29 cellular contexts compared by ENCODE assay signal in the genomic region with DNA sequence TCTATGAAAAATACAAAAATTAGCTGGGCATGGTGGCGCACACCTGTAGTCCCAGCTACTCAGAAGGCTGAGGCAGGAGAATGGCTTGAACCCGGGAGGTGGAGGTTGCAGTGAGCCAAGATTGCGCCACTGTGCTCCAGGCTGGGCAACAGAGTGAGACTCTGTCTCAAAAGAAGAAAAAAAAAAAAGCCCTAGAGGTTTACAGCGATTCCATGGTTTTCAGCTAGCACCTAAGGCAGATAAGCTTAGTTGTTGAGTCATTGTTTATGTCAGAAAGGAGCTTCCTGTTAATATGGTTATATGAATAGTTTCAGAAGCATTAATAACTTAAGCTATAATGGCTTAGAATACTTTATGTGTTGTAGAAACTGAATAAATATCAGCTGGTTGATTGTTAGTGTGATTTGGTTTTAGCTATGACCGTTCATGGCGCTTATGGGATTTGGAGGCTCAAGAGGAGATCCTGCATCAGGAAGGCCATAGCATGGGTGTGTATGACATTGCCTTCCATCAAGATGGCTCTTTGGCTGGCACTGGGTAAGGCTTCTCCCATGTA. TPM values are rescaled to one million over a fixed set of nuclear protein-coding genes. Genes with fewer than 3 reads are reported as not detected.
A peak's percentile ranks its signal among the peaks of the same experiment; 100 is the strongest.
DNase-seq lines count a peak whose midpoint lies in the region; ATAC-seq, FAIRE-seq and TF ChIP-seq lines count a peak whose summit lies in the region.
"Had no signal": no experiment of that assay in that cellular context is flagged by ENCODE, and none has a peak within 500 bp of the region (broad histone marks: within the 10 kb centered on the region; RNA-seq: fewer than 3 reads in every experiment).

No MANE protein-coding gene starts in this region.

- H3K36me3 ChIP-seq in endothelial cell of umbilical vein (ENCODE audit: control insufficient read depth in 2 of 2, extremely low read depth in 1 of 2, insufficient read depth in 2 of 2, low read length in 2 of 2) = peaks cover 26 to 29% of the 10 kb centered on the region in 2 experiments
- H3K36me3 ChIP-seq in GM23338 (ENCODE audit: insufficient read depth) = peaks cover 72% of the 10 kb centered on the region

- no peaks in the 10 kb centered on the region for H3K9me3 ChIP-seq in endothelial cell of umbilical vein (replicated peaks; ENCODE audit: control insufficient read depth, insufficient read depth, low read length)
- H3K9me3 ChIP-seq: SJSA1 had no signal

- H3K9me1 ChIP-seq in endothelial cell of umbilical vein (replicated peaks; ENCODE audit: control insufficient read depth, extremely low read depth, insufficient read depth, low read length) = no peaks in the 10 kb centered on the region

- CTCF ChIA-PET in endothelial cell of umbilical vein (lab: Charles Lee) = interaction anchor here (1.1 to 1.2 kb wide), 2 partner anchors 116 to 368 kb away, joined by 3 read pairs; no protein-coding TSS in a partner anchor

- POLR2A ChIA-PET in endothelial cell of umbilical vein (lab: Charles Lee) = interaction anchor here (0.7 kb wide), 1 partner anchor 74 kb away, joined by 4 read pairs; no protein-coding TSS in a partner anchor

- peaks cover 18 to 22% of the 10 kb centered on the region in 2 donors for H3K36me3 Mint-ChIP-seq in activated naive CD4-positive, alpha-beta T cell treated with anti-CD3 and anti-CD28 coated beads, Interleukin-2, amount 50 U/mL, for 72 hours
- peaks cover 73% of the 10 kb centered on the region for H3K36me3 Mint-ChIP-seq in GM23338 (ENCODE audit: low read depth)

- H3K27ac ChIP-seq in endothelial cell of umbilical vein (ENCODE audit: insufficient read depth, low read depth, low read length) (no peak overlapping the region), GM23338 (ENCODE audit: low read depth) (no peak overlapping the region)
- H3K27ac ChIP-seq: C4-2B, KMS-11, SJSA1 had no signal

- dilution Hi-C loops in endothelial cell of umbilical vein (cut with MboI; ENCODE audit: extremely low pct_ligation_motif_present, low sequenced_read_pairs) = no loop called here

- no peak overlapping the region for H3K4me3 Mint-ChIP-seq in GM23338
- H3K4me3 Mint-ChIP-seq: B cell; CD8-positive, alpha-beta memory T cell had no signal

- peak overlapping the region; percentile 26 to 36 for H3K27ac Mint-ChIP-seq in activated naive CD4-positive, alpha-beta T cell treated with anti-CD3 and anti-CD28 coated beads, Interleukin-2, amount 50 U/mL, for 72 hours
- H3K27ac Mint-ChIP-seq in GM23338 = no peak overlapping the region
- H3K27ac Mint-ChIP-seq: B cell had no signal

- H3K9ac ChIP-seq in endothelial cell of umbilical vein (replicated peaks; ENCODE audit: extremely low read depth, insufficient read depth, low read length) = no peak overlapping the region
- H3K9ac ChIP-seq: KMS-11 had no signal

- H3K79me2 ChIP-seq in endothelial cell of umbilical vein (ENCODE audit: control insufficient read depth, insufficient read depth, low read length) = no peaks in the 10 kb centered on the region
- no peaks in the 10 kb centered on the region for H3K79me2 ChIP-seq in GM23338 (replicated peaks; ENCODE audit: insufficient read depth)

- no peak for ATAC-seq in activated naive CD4-positive, alpha-beta T cell treated with anti-CD3 and anti-CD28 coated beads, Interleukin-2, amount 50 U/mL, for 72 hours
- ATAC-seq in GM23338 = no peak

- intact Hi-C loops in endothelial cell of umbilical vein (cut with micrococcal nuclease) = no loop called here

- H3K4me1 ChIP-seq in endothelial cell of umbilical vein (ENCODE audit: control insufficient read depth, extremely low read depth, insufficient read depth, low read length) (no peaks in the 10 kb centered on the region), GM23338 (ENCODE audit: insufficient read depth) (no peaks in the 10 kb centered on the region)
- H3K4me1 ChIP-seq: SJSA1 had no signal

- no peak for TF ChIP-seq POLR2A in endothelial cell of umbilical vein (IDR thresholded peaks at IDR 0.05; ENCODE audit: low read depth, low read length)

- H3K27me3 ChIP-seq in endothelial cell of umbilical vein (ENCODE audit: control insufficient read depth in 2 of 2, insufficient read depth in 2 of 2, low read length in 2 of 2) (no peaks in the 10 kb centered on the region), GM23338 (ENCODE audit: insufficient read depth) (no peaks in the 10 kb centered on the region)
- H3K27me3 ChIP-seq: SJSA1 had no signal

- FAIRE-seq in endothelial cell of umbilical vein (lab: Jason Lieb, UNC) = no peak
- FAIRE-seq in GM19239 (lab: Jason Lieb, UNC) = no peak
- FAIRE-seq: GM12891, HTR-8/SVneo had no signal

- no peaks in the 10 kb centered on the region for H3K27me3 Mint-ChIP-seq in GM23338 (ENCODE audit: insufficient read depth, low read depth, poor library complexity)
- H3K27me3 Mint-ChIP-seq: B cell; CD8-positive, alpha-beta memory T cell had no signal

- H4K20me1 ChIP-seq in endothelial cell of umbilical vein (replicated peaks; ENCODE audit: control insufficient read depth, extremely low read depth, insufficient read depth, low read length) (no peaks in the 10 kb centered on the region), GM23338 (replicated peaks; ENCODE audit: insufficient read depth) (0 out of 2 replicates have a peak, but pooled peaks cover 4% of the 10 kb centered on the region)

- TF ChIP-seq CTCF in endothelial cell of umbilical vein (IDR thresholded peaks at IDR 0.05; ENCODE audit: extremely low read depth in 1 of 2, insufficient read depth in 1 of 2, low read depth in 1 of 2, low read length in 2 of 2) (no peak), GM23338 (conservative IDR thresholded peaks at IDR 0.05; ENCODE audit: low read depth in 2 of 2) (no peak)

- no peaks in the 10 kb centered on the region for H3K4me1 Mint-ChIP-seq in GM23338
- H3K4me1 Mint-ChIP-seq: B cell; CD8-positive, alpha-beta memory T cell had no signal

- BruUV-seq in endothelial cell of umbilical vein (replicated peaks; lab: Mats Ljungman, UMichigan) = no TSS peak

- DNase-seq in activated naive CD4-positive, alpha-beta T cell treated with anti-CD3 and anti-CD28 coated beads, Interleukin-2, amount 50 U/mL, for 72 hours (ENCODE audit: low spot score in 2 of 2) = no peak
- no peak for DNase-seq in activated naive CD4-positive, alpha-beta T cell (lab: John Stamatoyannopoulos, UW)
- DNase-seq in HCEC 1CT (peak; percentile 5), M059J (ENCODE audit: low read depth) (peak; percentile 22), endothelial cell of umbilical vein (ENCODE audit: low read depth, low spot score) (no peak), HUDEP-2 (lab: John Stamatoyannopoulos, UW; ENCODE audit: unreplicated experiment in 76 of 76) (no peak), GM19239 (ENCODE audit: insufficient read length, low spot score) (no peak), GM23338 (ENCODE audit: low spot score) (no peak)
- DNase-seq: CD8-positive, alpha-beta memory T cell; DMS 273 treated with DMSO at 0.1 percent for 48 hours; DMS79; EL; GF-D8; NCI-H1092; NCI-H1417 treated with DMSO at 0.1 percent for 48 hours; NCI-H1694 treated with DMSO at 0.1 percent for 48 hours; NCI-H2081; NCI-H2171; NCI-H226; NCI-H510A; NCI-H69; Right ventricle myocardium superior; RPMI8226 had no signal

- H3K9me2 ChIP-seq in GM23338 (ENCODE audit: insufficient read depth) = no peaks in the 10 kb centered on the region

- H3K4me2 ChIP-seq in endothelial cell of umbilical vein (ENCODE audit: insufficient read depth, low read length) (no peak overlapping the region), GM23338 (no peak overlapping the region)
- H3K4me2 ChIP-seq: KMS-11 had no signal

- H3K4me3 ChIP-seq in endothelial cell of umbilical vein (replicated peaks in 1 of 3; ENCODE audit: insufficient read depth in 1 of 3, low read depth in 1 of 3, low read length in 3 of 3) (no peak overlapping the region), GM23338 (no peak overlapping the region)
- H3K4me3 ChIP-seq: SJSA1 had no signal

- H2AFZ ChIP-seq in endothelial cell of umbilical vein (ENCODE audit: low read depth, low read length) (no peak overlapping the region), GM23338 (no peak overlapping the region)

- no peaks in the 10 kb centered on the region for H3K9me3 Mint-ChIP-seq in activated naive CD4-positive, alpha-beta T cell treated with anti-CD3 and anti-CD28 coated beads, Interleukin-2, amount 50 U/mL, for 72 hours
- no peaks in the 10 kb centered on the region for H3K9me3 Mint-ChIP-seq in GM23338
- H3K9me3 Mint-ChIP-seq: CD8-positive, alpha-beta memory T cell had no signal

- H3F3A ChIP-seq in GM23338 (replicated peaks; ENCODE audit: low read depth) = no peaks in the 10 kb centered on the region

RNA-seq across cellular contexts. Expression of gene RNF183, which starts 13.0 kb away (rescaled TPM):
- under 1 TPM in 1 of 2 donors, not detected in 1; 0.29 TPM for total RNA-seq in activated naive CD4-positive, alpha-beta T cell treated with anti-CD3 and anti-CD28 coated beads, Interleukin-2, amount 50 U/mL, for 72 hours
- total RNA-seq in M059J (2014; rRNA removed; shearing (Covaris generic)) = not detected in 2 replicates
- total RNA-seq in endothelial cell of umbilical vein = not detected in 2 replicates
- polyA plus RNA-seq in endothelial cell of umbilical vein (not detected in 2 replicates), GM23338 (2016; fragmentation: Nextera tagmentation; extraction: Ambion mirVana) (0.24 and 0.42 TPM in 2 replicates)
- polyA plus RNA-seq in endothelial cell of umbilical vein (2011; cell fraction: cytosol; rRNA removed) = not detected in 2 replicates
- polyA plus RNA-seq in endothelial cell of umbilical vein (2011; cell fraction: nucleus; rRNA removed) = 0.29 and 0.37 TPM in 2 replicates
- polyA plus RNA-seq in endothelial cell of umbilical vein (2012) = not detected in 2 replicates
- 0.11 TPM in 1 of 2 replicates, not detected in the other for polyA minus RNA-seq in endothelial cell of umbilical vein
- not detected for polyA minus RNA-seq in endothelial cell of umbilical vein (2011; cell fraction: cytosol; rRNA and poly(A)+ RNA removed)
- not detected in 2 replicates for polyA minus RNA-seq in endothelial cell of umbilical vein (2011; cell fraction: nucleus; rRNA and poly(A)+ RNA removed)
- total RNA-seq in GM23338 (2014; rRNA removed; shearing (Covaris generic)) = not detected in 2 replicates
- total RNA-seq: B cell; CD8-positive, alpha-beta memory T cell; Right ventricle myocardium superior; SJSA1 had no signal
- polyA plus RNA-seq: CD8-positive, alpha-beta memory T cell had no signal

RNA-seq across cellular contexts. Expression of gene PRPF4, which starts 14.7 kb away (rescaled TPM):
- 10 to 100 TPM; 45.2 to 50.3 TPM for total RNA-seq in activated naive CD4-positive, alpha-beta T cell treated with anti-CD3 and anti-CD28 coated beads, Interleukin-2, amount 50 U/mL, for 72 hours
- total RNA-seq in M059J (2014; rRNA removed; shearing (Covaris generic)) = 50.8 and 61.0 TPM in 2 replicates
- total RNA-seq in endothelial cell of umbilical vein = 24.2 and 25.8 TPM in 2 replicates
- polyA plus RNA-seq in endothelial cell of umbilical vein (10.0 and 12.9 TPM in 2 replicates), GM23338 (2016; fragmentation: Nextera tagmentation; extraction: Ambion mirVana) (18.7 and 19.2 TPM in 2 replicates)
- 18.6 and 20.8 TPM in 2 replicates for polyA plus RNA-seq in endothelial cell of umbilical vein (2011; cell fraction: cytosol; rRNA removed)
- 13.3 and 15.2 TPM in 2 replicates for polyA plus RNA-seq in endothelial cell of umbilical vein (2011; cell fraction: nucleus; rRNA removed)
- 29.0 and 37.2 TPM in 2 replicates for polyA plus RNA-seq in endothelial cell of umbilical vein (2012)
- polyA minus RNA-seq in endothelial cell of umbilical vein = 12.5 and 16.4 TPM in 2 replicates
- polyA minus RNA-seq in endothelial cell of umbilical vein (2011; cell fraction: cytosol; rRNA and poly(A)+ RNA removed) = 18.4 TPM
- polyA minus RNA-seq in endothelial cell of umbilical vein (2011; cell fraction: nucleus; rRNA and poly(A)+ RNA removed) = 4.9 and 10.3 TPM in 2 replicates
- 31.3 and 34.6 TPM in 2 replicates for total RNA-seq in GM23338 (2014; rRNA removed; shearing (Covaris generic))

RNA-seq across cellular contexts. Expression of gene CDC26, which starts 14.8 kb away (rescaled TPM):
- 10 to 100 TPM; 40.3 to 47.7 TPM for total RNA-seq in activated naive CD4-positive, alpha-beta T cell treated with anti-CD3 and anti-CD28 coated beads, Interleukin-2, amount 50 U/mL, for 72 hours
- total RNA-seq in M059J (2014; rRNA removed; shearing (Covaris generic)) = 72.0 and 80.5 TPM in 2 replicates
- total RNA-seq in endothelial cell of umbilical vein = 36.9 and 37.5 TPM in 2 replicates
- polyA plus RNA-seq in endothelial cell of umbilical vein = 17.6 and 25.7 TPM in 2 replicates
- polyA plus RNA-seq in endothelial cell of umbilical vein (2011; cell fraction: cytosol; rRNA removed) = 37.8 and 38.3 TPM in 2 replicates
- polyA plus RNA-seq in endothelial cell of umbilical vein (2011; cell fraction: nucleus; rRNA removed) = 14.9 and 23.6 TPM in 2 replicates
- polyA plus RNA-seq in endothelial cell of umbilical vein (2012) = 55.8 and 60.6 TPM in 2 replicates
- polyA minus RNA-seq in endothelial cell of umbilical vein = 16.8 and 18.9 TPM in 2 replicates
- 10.1 TPM for polyA minus RNA-seq in endothelial cell of umbilical vein (2011; cell fraction: cytosol; rRNA and poly(A)+ RNA removed)
- 3.6 and 6.0 TPM in 2 replicates for polyA minus RNA-seq in endothelial cell of umbilical vein (2011; cell fraction: nucleus; rRNA and poly(A)+ RNA removed)
- total RNA-seq in GM23338 (2014; rRNA removed; shearing (Covaris generic)) = 34.9 and 45.1 TPM in 2 replicates
- 85.0 and 112 TPM in 2 replicates for polyA plus RNA-seq in GM23338 (2016; fragmentation: Nextera tagmentation; extraction: Ambion mirVana)

RNA-seq across cellular contexts. Expression of gene WDR31, which starts 49.9 kb away (rescaled TPM):
- 1 to 10 TPM in 1 of 2 donors, under 1 TPM in 1; 0.41 to 4.9 TPM for total RNA-seq in activated naive CD4-positive, alpha-beta T cell treated with anti-CD3 and anti-CD28 coated beads, Interleukin-2, amount 50 U/mL, for 72 hours
- 0.22 and 0.32 TPM in 2 replicates for total RNA-seq in M059J (2014; rRNA removed; shearing (Covaris generic))
- 0.62 and 1.00 TPM in 2 replicates for total RNA-seq in endothelial cell of umbilical vein
- polyA plus RNA-seq in endothelial cell of umbilical vein = 0.22 and 0.25 TPM in 2 replicates
- 0.34 and 0.35 TPM in 2 replicates for polyA plus RNA-seq in endothelial cell of umbilical vein (2011; cell fraction: cytosol; rRNA removed)
- 0.47 and 0.53 TPM in 2 replicates for polyA plus RNA-seq in endothelial cell of umbilical vein (2011; cell fraction: nucleus; rRNA removed)
- polyA plus RNA-seq in endothelial cell of umbilical vein (2012) = 0.59 and 0.75 TPM in 2 replicates
- 0.70 and 11.7 TPM in 2 replicates for polyA minus RNA-seq in endothelial cell of umbilical vein
- 2.4 TPM for polyA minus RNA-seq in endothelial cell of umbilical vein (2011; cell fraction: cytosol; rRNA and poly(A)+ RNA removed)
- polyA minus RNA-seq in endothelial cell of umbilical vein (2011; cell fraction: nucleus; rRNA and poly(A)+ RNA removed) = 0.48 and 0.67 TPM in 2 replicates
- 0.47 and 0.63 TPM in 2 replicates for total RNA-seq in GM23338 (2014; rRNA removed; shearing (Covaris generic))
- polyA plus RNA-seq in GM23338 (2016; fragmentation: Nextera tagmentation; extraction: Ambion mirVana) = 0.13 and 0.24 TPM in 2 replicates

RNA-seq across cellular contexts. Expression of gene BSPRY, which starts 59.2 kb away (rescaled TPM):
- total RNA-seq in activated naive CD4-positive, alpha-beta T cell treated with anti-CD3 and anti-CD28 coated beads, Interleukin-2, amount 50 U/mL, for 72 hours = 10 to 100 TPM in 1 of 2 donors, 1 to 10 TPM in 1; 7.7 to 29.6 TPM
- not detected in 2 replicates for total RNA-seq in M059J (2014; rRNA removed; shearing (Covaris generic))
- not detected in 2 replicates for total RNA-seq in endothelial cell of umbilical vein
- polyA plus RNA-seq in endothelial cell of umbilical vein (not detected in 2 replicates), GM23338 (2016; fragmentation: Nextera tagmentation; extraction: Ambion mirVana) (4.8 and 5.0 TPM in 2 replicates)
- polyA plus RNA-seq in endothelial cell of umbilical vein (2011; cell fraction: cytosol; rRNA removed) = not detected in 2 replicates
- not detected in 2 replicates for polyA plus RNA-seq in endothelial cell of umbilical vein (2011; cell fraction: nucleus; rRNA removed)
- not detected in 2 replicates for polyA plus RNA-seq in endothelial cell of umbilical vein (2012)
- not detected in 2 replicates for polyA minus RNA-seq in endothelial cell of umbilical vein
- polyA minus RNA-seq in endothelial cell of umbilical vein (2011; cell fraction: cytosol; rRNA and poly(A)+ RNA removed) = not detected
- polyA minus RNA-seq in endothelial cell of umbilical vein (2011; cell fraction: nucleus; rRNA and poly(A)+ RNA removed) = not detected in 2 replicates
- 6.6 and 7.7 TPM in 2 replicates for total RNA-seq in GM23338 (2014; rRNA removed; shearing (Covaris generic))
- total RNA-seq: SJSA1 had no signal

Comparison
In these comparisons a context has a peak if more than half of its experiments do, and no peak if none do; other contexts are left out.
1. DNase-seq: peak in HCEC 1CT (single experiment) and M059J (single experiment); none in activated naive CD4-positive, alpha-beta T cell treated with anti-CD3 and anti-CD28 coated beads, Interleukin-2, amount 50 U/mL, for 72 hours (0 of 2), activated naive CD4-positive, alpha-beta T cell (0 of 4), endothelial cell of umbilical vein (single experiment), HUDEP-2 (0 of 76), GM19239 (single experiment) and GM23338 (single experiment).